In genomic region chrX:123184199-123184857, GRCh38 we compare ENCODE assay signal across 9 cellular contexts. TPM values are rescaled to one million over a fixed set of nuclear protein-coding genes. Genes with fewer than 3 reads are reported as not detected.
A peak's percentile ranks its signal among the peaks of the same experiment; 100 is the strongest.
DNase-seq lines count a peak whose midpoint lies in the region; ATAC-seq and TF ChIP-seq lines count a peak whose summit lies in the region.
"Had no signal": no experiment of that assay in that cellular context is flagged by ENCODE, and none has a peak within 500 bp of the region (broad histone marks: within the 10 kb centered on the region; RNA-seq: fewer than 3 reads in every experiment).

GRIA3 (plus strand) TSS chrX:123184278; CDS start chrX:123184536, 258 bp downstream.

- no peaks in the 10 kb centered on the region for H3K27me3 ChIP-seq in right lobe of liver
- no peaks in the 10 kb centered on the region for H3K27me3 ChIP-seq in testis
- H3K27me3 ChIP-seq: SJCRH30 had no signal

- 13% methylated on average over 26 of the region's 33 CpGs for WGBS in right lobe of liver (ENCODE audit: insufficient coverage, low coverage, low lambda C conversion rate, missing lambda C conversion rate)
- 1 to 3% methylated on average over 17 to 25 of the region's 33 CpGs for WGBS in testis, 2 donors

- no peaks in the 10 kb centered on the region for H3K36me3 ChIP-seq in right lobe of liver
- H3K36me3 ChIP-seq in testis (ENCODE audit: low read depth, missing control alignments), result no peaks in the 10 kb centered on the region
- H3K36me3 ChIP-seq: SJCRH30 had no signal

- H3K36me3 Mint-ChIP-seq in T-helper 2 cell treated with Interferon-gamma antibody and Interleukin-4, amounts not matched to agents 5 μg/mL and 100 μg/mL, for 36 hours (ENCODE audit: low read depth), result no peaks in the 10 kb centered on the region
- peaks cover 3% of the 10 kb centered on the region for H3K36me3 Mint-ChIP-seq in central memory CD8-positive, alpha-beta T cell (ENCODE audit: insufficient read depth)

- H3K27ac Mint-ChIP-seq in T-helper 2 cell treated with Interferon-gamma antibody and Interleukin-4, amounts not matched to agents 5 μg/mL and 100 μg/mL, for 36 hours, result no peak within 1 kb of the TSS
- no peak within 1 kb of the TSS for H3K27ac Mint-ChIP-seq in central memory CD8-positive, alpha-beta T cell (ENCODE audit: low read depth)

- peaks cover 35% of the 10 kb centered on the region for H3K27me3 Mint-ChIP-seq in T-helper 2 cell treated with Interferon-gamma antibody and Interleukin-4, amounts not matched to agents 5 μg/mL and 100 μg/mL, for 36 hours (ENCODE audit: low read depth)
- H3K27me3 Mint-ChIP-seq in central memory CD8-positive, alpha-beta T cell, result peaks cover 41% of the 10 kb centered on the region

- ATAC-seq in central memory CD8-positive, alpha-beta T cell (replicated peaks; ENCODE audit: extremely low read depth, poor library complexity, severe bottlenecking), result no peak
- ATAC-seq in right lobe of liver (peak; percentile 14 to 53 (median 30)), HG03442 (IDR thresholded peaks at IDR 0.05; ENCODE audit: unreplicated experiment) (no peak), GM18517 (IDR thresholded peaks at IDR 0.05; ENCODE audit: unreplicated experiment) (no peak)

- no peak for DNase-seq in T-helper 2 cell treated with Interferon-gamma antibody and Interleukin-4, amounts not matched to agents 5 μg/mL and 100 μg/mL, for 36 hours (ENCODE audit: low spot score)
- DNase-seq in T-helper 2 cell (no peak), right lobe of liver (no peak), testis (peak; percentile 26)
- DNase-seq in central memory CD8-positive, alpha-beta T cell (ENCODE audit: low spot score in 2 of 2), result no peak
- DNase-seq in activated CD8-positive, alpha-beta memory T cell treated with anti-CD3 and anti-CD28 coated beads, Interleukin-2, amount 50 U/mL, for 4 hours, result no peak
- DNase-seq: SJCRH30 had no signal

- no peaks in the 10 kb centered on the region for H3K9me3 Mint-ChIP-seq in T-helper 2 cell treated with Interferon-gamma antibody and Interleukin-4, amounts not matched to agents 5 μg/mL and 100 μg/mL, for 36 hours
- H3K9me3 Mint-ChIP-seq in central memory CD8-positive, alpha-beta T cell, result peaks cover 4% of the 10 kb centered on the region

- H3K4me3 ChIP-seq in right lobe of liver (peak within 1 kb of the TSS; percentile 30 to 40 (median 40)), testis (peak within 1 kb of the TSS; percentile 36 to 52)
- H3K4me3 ChIP-seq: SJCRH30 had no signal

- intact Hi-C loops in right lobe of liver (cut with DNase I), result no loop called here
- intact Hi-C loops in testis (cut with DNase I; ENCODE audit: low total_unique reads), result no loop called here

- no peak within 1 kb of the TSS for H3K27ac ChIP-seq in right lobe of liver
- no peak within 1 kb of the TSS for H3K27ac ChIP-seq in testis
- H3K27ac ChIP-seq: SJCRH30 had no signal

- peak within 1 kb of the TSS; percentile 56 for H3K4me3 Mint-ChIP-seq in T-helper 2 cell treated with Interferon-gamma antibody and Interleukin-4, amounts not matched to agents 5 μg/mL and 100 μg/mL, for 36 hours
- H3K4me3 Mint-ChIP-seq in central memory CD8-positive, alpha-beta T cell, result peak within 1 kb of the TSS; percentile 63

- H3K4me1 ChIP-seq in right lobe of liver (no peaks in the 10 kb centered on the region), testis (no peaks in the 10 kb centered on the region)
- H3K4me1 ChIP-seq: SJCRH30 had no signal

- no peak for TF ChIP-seq CTCF in right lobe of liver (IDR thresholded peaks at IDR 0.05)
- TF ChIP-seq CTCF in testis (IDR thresholded peaks at IDR 0.05), result peak in 1 of 3 experiments; percentile 17

- H3K9me3 ChIP-seq in right lobe of liver, result no peaks in the 10 kb centered on the region
- no peaks in the 10 kb centered on the region for H3K9me3 ChIP-seq in testis
- H3K9me3 ChIP-seq: SJCRH30 had no signal

- H3K4me1 Mint-ChIP-seq in T-helper 2 cell treated with Interferon-gamma antibody and Interleukin-4, amounts not matched to agents 5 μg/mL and 100 μg/mL, for 36 hours (ENCODE audit: low read depth), result no peaks in the 10 kb centered on the region
- no peaks in the 10 kb centered on the region for H3K4me1 Mint-ChIP-seq in central memory CD8-positive, alpha-beta T cell

- TF ChIP-seq POLR2A in right lobe of liver (IDR thresholded peaks at IDR 0.05) (no peak), testis (IDR thresholded peaks at IDR 0.05) (no peak)

RNA-seq across cellular contexts. Expression of gene GRIA3, which starts in this region (rescaled TPM):
- total RNA-seq in right lobe of liver (1 to 10 TPM in 5 of 6 experiments, under 1 TPM in 1; 0.93 to 6.4 (median 4.1) TPM), testis (1 to 10 TPM; 2.0 to 2.4 TPM)
- 1.2 TPM for polyA plus RNA-seq in testis (ENCODE audit: insufficient read depth, low read depth, low replicate concordance)
- total RNA-seq: SJCRH30 had no signal

Comparison
In these comparisons a context has a peak if more than half of its experiments do, and no peak if none do; other contexts are left out.
1. ATAC-seq: peak in right lobe of liver (4 of 4); none in central memory CD8-positive, alpha-beta T cell (single experiment), HG03442 (single experiment) and GM18517 (single experiment).